Comparison of ENCODE assay signal across 18 cellular contexts in genomic region chr2:216416571-216417307, GRCh38. TPM values are rescaled to one million over a fixed set of nuclear protein-coding genes. Genes with fewer than 3 reads are reported as not detected.
DNase-seq lines count a peak whose midpoint lies in the region; ATAC-seq and TF ChIP-seq lines count a peak whose summit lies in the region.
"Had no signal": no experiment of that assay in that cellular context is flagged by ENCODE, and none has a peak within 500 bp of the region (broad histone marks: within the 10 kb centered on the region; RNA-seq: fewer than 3 reads in every experiment).

No MANE protein-coding gene starts in this region.

- H3K27me3 ChIP-seq in osteoblast (ENCODE audit: insufficient read depth, low read length), result no peaks in the 10 kb centered on the region

- peak overlapping the region; percentile 81 for H3K27ac Mint-ChIP-seq in activated B cell treated with CpG ODN at 0.5 μM for 24 hours

- H3K79me2 ChIP-seq in osteoblast (ENCODE audit: insufficient read depth, low read length), result peaks cover 13% of the 10 kb centered on the region

- no peak overlapping the region for H3K4me2 ChIP-seq in osteoblast (ENCODE audit: insufficient read depth, low read length)

- CTCF ChIA-PET in activated B cell treated with CpG ODN at 0.5 μM for 24 hours (lab: Charles Lee), result interaction anchor here (2.2 kb wide), 1 partner anchor 13 kb away, joined by 8 read pairs; no protein-coding TSS in a partner anchor

- H3K9me3 Mint-ChIP-seq in activated B cell treated with CpG ODN at 0.5 μM for 24 hours, result no peaks in the 10 kb centered on the region
- H3K9me3 Mint-ChIP-seq: CD8-positive, alpha-beta memory T cell had no signal

- POLR2A ChIA-PET in activated B cell treated with CpG ODN at 0.5 μM for 24 hours (lab: Charles Lee), result interaction anchor here (1.0 to 3.0 kb wide), 3 partner anchors 76 to 194 kb away, joined by 3 to 15 read pairs (median 10); partner anchors contain the start of gene RPL37A

- no peak for ATAC-seq in Right ventricle myocardium superior (ENCODE audit: poor library complexity)
- no peak for ATAC-seq in activated B cell treated with CpG ODN at 0.5 μM for 24 hours (ENCODE audit: low read depth)
- ATAC-seq in GM21825 (IDR thresholded peaks at IDR 0.05; ENCODE audit: unreplicated experiment), result no peak
- ATAC-seq: Panc1, SK-N-SH treated with all-trans-retinoic acid at 6 μM for 48 hours had no signal

- DNase-seq in Right ventricle myocardium superior, result peak; percentile 58
- DNase-seq in cardiac septum (ENCODE audit: low spot score), result no peak
- peak; percentile 76 for DNase-seq in OCI-M1 (lab: John Stamatoyannopoulos, UW)
- DNase-seq in activated B cell treated with CpG ODN at 0.5 μM for 24 hours, result no peak
- peak; percentile 34 for DNase-seq in osteoblast (ENCODE audit: insufficient read length, low spot score, missing footprints)
- no peak for DNase-seq in KG1 (lab: John Stamatoyannopoulos, UW)
- no peak for DNase-seq in DMS114 treated with DMSO at 0.1 percent for 48 hours (lab: John Stamatoyannopoulos, UW; ENCODE audit: unreplicated experiment)
- DNase-seq: 8988T; CD8-positive, alpha-beta memory T cell; DMS79 treated with DMSO at 0.1 percent for 48 hours; NCI-H187; NCI-H345; NCI-H526 treated with DMSO at 0.1 percent for 48 hours; SHP77 had no signal

- intact Hi-C loops in Right ventricle myocardium superior (cut with DNase I) (no loop called here), cardiac septum (cut with DNase I) (no loop called here), activated B cell treated with CpG ODN at 0.5 μM for 24 hours (cut with micrococcal nuclease) (loop anchor here (10.0 kb wide), 1 partner anchor 1448 kb away; no protein-coding TSS in a partner anchor)

- TF ChIP-seq CTCF in activated B cell treated with CpG ODN at 0.5 μM for 24 hours (IDR thresholded peaks at IDR 0.05) (no peak), osteoblast (IDR thresholded peaks at IDR 0.05; ENCODE audit: extremely low read depth, low read depth, low read length) (no peak)

- H3K4me1 Mint-ChIP-seq in activated B cell treated with CpG ODN at 0.5 μM for 24 hours, result peaks cover 39% of the 10 kb centered on the region

- H3K27me3 Mint-ChIP-seq in activated B cell treated with CpG ODN at 0.5 μM for 24 hours, result no peaks in the 10 kb centered on the region
- H3K27me3 Mint-ChIP-seq: CD8-positive, alpha-beta memory T cell had no signal

- peaks cover 64% of the 10 kb centered on the region for H3K36me3 Mint-ChIP-seq in activated B cell treated with CpG ODN at 0.5 μM for 24 hours (ENCODE audit: low read depth)

- no peaks in the 10 kb centered on the region for H3K9me3 ChIP-seq in osteoblast (ENCODE audit: low read depth, low read length)

- peaks cover 47% of the 10 kb centered on the region for H3K36me3 ChIP-seq in osteoblast (ENCODE audit: insufficient read depth, low read length)

- H3K4me3 Mint-ChIP-seq in activated B cell treated with CpG ODN at 0.5 μM for 24 hours, result peak overlapping the region; percentile 39

- H3K27ac ChIP-seq in osteoblast (ENCODE audit: low read depth, low read length), result no peak overlapping the region

- H3K4me1 ChIP-seq in osteoblast (ENCODE audit: insufficient read depth, low read length), result peaks cover 8% of the 10 kb centered on the region

- no peak overlapping the region for H2AFZ ChIP-seq in osteoblast (ENCODE audit: low read length)

- no peak overlapping the region for H3K4me3 ChIP-seq in osteoblast (ENCODE audit: insufficient read depth, low read length)

- no peaks in the 10 kb centered on the region for H4K20me1 ChIP-seq in osteoblast (ENCODE audit: insufficient read depth, low read length)

RNA-seq across cellular contexts. Expression of gene SMARCAL1, which starts 4.5 kb away (rescaled TPM):
- total RNA-seq in Right ventricle myocardium superior (7.9 TPM), cardiac septum (13.2 TPM), activated B cell treated with CpG ODN at 0.5 μM for 24 hours (31.5 and 34.3 TPM in 2 replicates), osteoblast (15.3 and 21.7 TPM in 2 replicates)

RNA-seq across cellular contexts. Expression of gene MARCHF4, which starts 44.5 kb away (rescaled TPM):
- total RNA-seq in Right ventricle myocardium superior (not detected), cardiac septum (not detected), activated B cell treated with CpG ODN at 0.5 μM for 24 hours (not detected in 2 replicates), osteoblast (0.72 and 1.5 TPM in 2 replicates)
- total RNA-seq: CD8-positive, alpha-beta memory T cell; HT-29 had no signal

Comparison
In these comparisons a context has a peak if more than half of its experiments do, and no peak if none do; other contexts are left out.
1. DNase-seq: peak in Right ventricle myocardium superior (single experiment), OCI-M1 (single experiment) and osteoblast (single experiment); none in cardiac septum (single experiment), activated B cell treated with CpG ODN at 0.5 μM for 24 hours (single experiment), KG1 (single experiment) and DMS114 treated with DMSO at 0.1 percent for 48 hours (single experiment).